In genomic region chr11:29173660-29174062, GRCh38 we compare ENCODE assay signal across 14 cellular contexts.
A peak's percentile ranks its signal among the peaks of the same experiment; 100 is the strongest.
DNase-seq lines count a peak whose midpoint lies in the region; ATAC-seq and TF ChIP-seq lines count a peak whose summit lies in the region.
"Had no signal": no experiment of that assay in that cellular context is flagged by ENCODE, and none has a peak within 500 bp of the region (broad histone marks: within the 10 kb centered on the region; RNA-seq: fewer than 3 reads in every experiment).

No MANE protein-coding gene starts in this region.

- POLR2A ChIA-PET in RWPE1 (lab: Yijun Ruan, JAX; ENCODE audit: low non-redundant PET) = no interaction called here
- POLR2A ChIA-PET in CD8-positive, alpha-beta T cell (lab: Charles Lee) = no interaction called here

- intact Hi-C loops in CD8-positive, alpha-beta T cell (cut with DNase I, micrococcal nuclease) = no loop called here

- no peak overlapping the region for H4K8ac ChIP-seq in trophoblast cell (ENCODE audit: low read depth, low read length)

- DNase-seq in EH (ENCODE audit: low read depth) = peak; percentile 94
- peak; percentile 9 for DNase-seq in RWPE1 (ENCODE audit: low spot score)
- peak; percentile 77 for DNase-seq in fibroblast of gingiva (ENCODE audit: low read depth)
- peak; percentile 3 to 81 for DNase-seq in trophoblast cell
- DNase-seq in coronary artery (ENCODE audit: low spot score) = no peak
- DNase-seq in islet precursor cell = no peak
- DNase-seq in CD8-positive, alpha-beta T cell = no peak
- DNase-seq: activated CD4-positive, alpha-beta T cell treated with anti-CD3 and anti-CD28 coated beads for 4 hours; NCI-H187 had no signal

- no peak overlapping the region for H3K4me3 Mint-ChIP-seq in CD8-positive, alpha-beta T cell
- H3K4me3 Mint-ChIP-seq: IgD-negative memory B cell, neural progenitor cell had no signal

- TF ChIP-seq CTCF in RWPE1 (conservative IDR thresholded peaks at IDR 0.05; ENCODE audit: low read depth) (no peak), coronary artery (IDR thresholded peaks at IDR 0.05) (no peak)
- TF ChIP-seq CTCF in CD8-positive, alpha-beta T cell (IDR thresholded peaks at IDR 0.05) = no peak

- no peak overlapping the region for H4K12ac ChIP-seq in trophoblast cell (ENCODE audit: low read depth, low read length)

- no peak for ATAC-seq in CD8-positive, alpha-beta T cell
- no peak for ATAC-seq in GM21576 (IDR thresholded peaks at IDR 0.05; ENCODE audit: unreplicated experiment)
- ATAC-seq: left lobe of liver had no signal

- no peak overlapping the region for H3K4ac ChIP-seq in trophoblast cell (ENCODE audit: low read depth, low read length)

- no peak overlapping the region for H3K18ac ChIP-seq in trophoblast cell (ENCODE audit: low read length)

- H2AFZ ChIP-seq in trophoblast cell (ENCODE audit: insufficient read depth, low read length, poor library complexity) = no peak overlapping the region
- H2AFZ ChIP-seq: neural progenitor cell had no signal

- no peak overlapping the region for H3K4me3 ChIP-seq in trophoblast cell (ENCODE audit: low read depth, low read length)
- H3K4me3 ChIP-seq in coronary artery = no peak overlapping the region
- H3K4me3 ChIP-seq in CD8-positive, alpha-beta T cell (ENCODE audit: low read depth, low read length) = no peak overlapping the region
- H3K4me3 ChIP-seq: neural progenitor cell had no signal

- H2BK5ac ChIP-seq in trophoblast cell (ENCODE audit: low read depth, low read length, poor library complexity) = no peak overlapping the region

- H3K4me1 ChIP-seq in trophoblast cell (ENCODE audit: control insufficient read depth in 1 of 2, insufficient read depth in 2 of 2, low read length in 2 of 2) = no peaks in the 10 kb centered on the region
- H3K4me1 ChIP-seq in CD8-positive, alpha-beta T cell (ENCODE audit: insufficient read depth, low read length) = no peaks in the 10 kb centered on the region
- H3K4me1 ChIP-seq: neural progenitor cell had no signal

- no peaks in the 10 kb centered on the region for H3K79me2 ChIP-seq in trophoblast cell (ENCODE audit: control insufficient read depth, insufficient read depth, low read length, poor library complexity)

- CTCF ChIA-PET in RWPE1 (lab: Yijun Ruan, JAX) = no interaction called here
- CTCF ChIA-PET in CD8-positive, alpha-beta T cell (lab: Charles Lee) = no interaction called here

- no peak overlapping the region for H3K23ac ChIP-seq in trophoblast cell (ENCODE audit: low read length)

- H3K27me3 Mint-ChIP-seq in CD8-positive, alpha-beta T cell (ENCODE audit: low read depth) = no peaks in the 10 kb centered on the region
- H3K27me3 Mint-ChIP-seq: IgD-negative memory B cell had no signal

- H3K9me3 Mint-ChIP-seq in CD8-positive, alpha-beta T cell = peaks cover 5% of the 10 kb centered on the region
- H3K9me3 Mint-ChIP-seq: neural progenitor cell had no signal

- H4K91ac ChIP-seq in trophoblast cell (ENCODE audit: low read depth, low read length) = no peak overlapping the region

- H3K36me3 ChIP-seq in trophoblast cell (ENCODE audit: control insufficient read depth in 1 of 2, insufficient read depth in 2 of 2, low read length in 2 of 2) = no peaks in the 10 kb centered on the region
- H3K36me3 ChIP-seq in CD8-positive, alpha-beta T cell (ENCODE audit: insufficient read depth, low read length) = no peaks in the 10 kb centered on the region
- H3K36me3 ChIP-seq: neural progenitor cell had no signal

- no peaks in the 10 kb centered on the region for H3K27me3 ChIP-seq in trophoblast cell (ENCODE audit: insufficient read depth, low read length)
- H3K27me3 ChIP-seq in CD8-positive, alpha-beta T cell (ENCODE audit: insufficient read depth, low read length) = no peaks in the 10 kb centered on the region
- H3K27me3 ChIP-seq: neural progenitor cell had no signal

- no peak overlapping the region for H2AK5ac ChIP-seq in trophoblast cell (ENCODE audit: low read length)

- H3K79me1 ChIP-seq in trophoblast cell (ENCODE audit: low read length) = no peaks in the 10 kb centered on the region

- no peaks in the 10 kb centered on the region for H3K36me3 Mint-ChIP-seq in CD8-positive, alpha-beta T cell
- H3K36me3 Mint-ChIP-seq: IgD-negative memory B cell, neural progenitor cell had no signal

- no peak overlapping the region for H3K9ac ChIP-seq in trophoblast cell (ENCODE audit: low read length)
- H3K9ac ChIP-seq: neural progenitor cell had no signal

- H3K9me3 ChIP-seq in trophoblast cell (ENCODE audit: insufficient read depth, low read depth, low read length) = no peaks in the 10 kb centered on the region
- no peaks in the 10 kb centered on the region for H3K9me3 ChIP-seq in CD8-positive, alpha-beta T cell (ENCODE audit: low read length)
- H3K9me3 ChIP-seq: Caco-2 had no signal

- H3K27ac Mint-ChIP-seq in CD8-positive, alpha-beta T cell = no peak overlapping the region
- H3K27ac Mint-ChIP-seq: IgD-negative memory B cell, neural progenitor cell had no signal

- H2BK12ac ChIP-seq in trophoblast cell (ENCODE audit: low read length) = no peak overlapping the region

- no peaks in the 10 kb centered on the region for H3K4me1 Mint-ChIP-seq in CD8-positive, alpha-beta T cell (ENCODE audit: low read depth)
- H3K4me1 Mint-ChIP-seq: IgD-negative memory B cell, neural progenitor cell had no signal

- H2BK120ac ChIP-seq in trophoblast cell (ENCODE audit: insufficient read depth, low read length, poor library complexity) = no peak overlapping the region

- H3K4me2 ChIP-seq in trophoblast cell (ENCODE audit: low read length) = no peak overlapping the region
- H3K4me2 ChIP-seq: neural progenitor cell had no signal

- H3K27ac ChIP-seq in RWPE1 = no peak overlapping the region
- H3K27ac ChIP-seq in trophoblast cell (ENCODE audit: low read depth, low read length) = no peak overlapping the region
- H3K27ac ChIP-seq in coronary artery = no peak overlapping the region
- no peak overlapping the region for H3K27ac ChIP-seq in CD8-positive, alpha-beta T cell (ENCODE audit: low read depth, low read length)
- H3K27ac ChIP-seq: neural progenitor cell had no signal

- no CpG with 5 or more reads among the region's 1 CpG for WGBS in trophoblast cell (ENCODE audit: extremely low coverage, insufficient coverage, insufficient read length)

- H3K14ac ChIP-seq in trophoblast cell (ENCODE audit: low read length) = no peak overlapping the region

Comparison
In these comparisons a context has a peak if more than half of its experiments do, and no peak if none do; other contexts are left out.
1. DNase-seq: peak in EH (single experiment), RWPE1 (single experiment), fibroblast of gingiva (single experiment) and trophoblast cell (2 of 2); none in coronary artery (single experiment), islet precursor cell (single experiment) and CD8-positive, alpha-beta T cell (0 of 7).